1 cellular context compared by ENCODE assay signal in the genomic region with DNA sequence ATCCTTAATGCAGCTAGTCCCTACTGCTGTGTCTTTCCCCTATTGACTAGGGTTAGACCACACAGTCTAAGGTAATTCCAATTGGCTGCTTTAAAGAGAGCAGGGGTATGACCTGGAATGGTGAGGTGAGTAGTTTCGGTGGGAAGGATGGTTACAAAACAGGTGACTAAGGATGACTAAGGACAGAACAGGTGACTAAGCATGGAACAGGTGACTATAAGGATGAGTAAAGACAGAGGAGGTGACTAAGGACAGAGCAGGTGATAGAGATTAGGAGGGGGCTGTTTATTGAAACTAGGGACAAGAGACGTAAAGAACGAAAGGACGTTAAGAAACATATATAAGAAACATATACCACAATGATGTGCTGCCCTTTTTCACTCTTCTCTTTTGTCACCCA.
TF ChIP-seq lines count a peak whose summit lies in the region.

No MANE protein-coding gene starts in this region.

TF ChIP-seq in HCT116, 20 proteins besides CTCF, POLR2A, EP300 and RAD21 (continued from another document):
- TF ChIP-seq ELF1 (IDR thresholded peaks at IDR 0.05; ENCODE audit: borderline replicate concordance, low read depth) = no peak
- no peak for TF ChIP-seq YY1 (IDR thresholded peaks at IDR 0.05; ENCODE audit: extremely low read depth, insufficient replicate concordance, low read depth, low read length)
- TF ChIP-seq JUND (IDR thresholded peaks at IDR 0.05) = peak; percentile 90
- TF ChIP-seq, protein P1, sequence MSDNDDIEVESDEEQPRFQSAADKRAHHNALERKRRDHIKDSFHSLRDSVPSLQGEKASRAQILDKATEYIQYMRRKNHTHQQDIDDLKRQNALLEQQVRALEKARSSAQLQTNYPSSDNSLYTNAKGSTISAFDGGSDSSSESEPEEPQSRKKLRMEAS (IDR thresholded peaks at IDR 0.05) = peak; percentile 23; the same call in 1 of the 2 replicates
- TF ChIP-seq, protein P2, sequence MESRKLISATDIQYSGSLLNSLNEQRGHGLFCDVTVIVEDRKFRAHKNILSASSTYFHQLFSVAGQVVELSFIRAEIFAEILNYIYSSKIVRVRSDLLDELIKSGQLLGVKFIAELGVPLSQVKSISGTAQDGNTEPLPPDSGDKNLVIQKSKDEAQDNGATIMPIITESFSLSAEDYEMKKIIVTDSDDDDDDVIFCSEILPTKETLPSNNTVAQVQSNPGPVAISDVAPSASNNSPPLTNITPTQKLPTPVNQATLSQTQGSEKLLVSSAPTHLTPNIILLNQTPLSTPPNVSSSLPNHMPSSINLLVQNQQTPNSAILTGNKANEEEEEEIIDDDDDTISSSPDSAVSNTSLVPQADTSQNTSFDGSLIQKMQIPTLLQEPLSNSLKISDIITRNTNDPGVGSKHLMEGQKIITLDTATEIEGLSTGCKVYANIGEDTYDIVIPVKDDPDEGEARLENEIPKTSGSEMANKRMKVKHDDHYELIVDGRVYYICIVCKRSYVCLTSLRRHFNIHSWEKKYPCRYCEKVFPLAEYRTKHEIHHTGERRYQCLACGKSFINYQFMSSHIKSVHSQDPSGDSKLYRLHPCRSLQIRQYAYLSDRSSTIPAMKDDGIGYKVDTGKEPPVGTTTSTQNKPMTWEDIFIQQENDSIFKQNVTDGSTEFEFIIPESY (IDR thresholded peaks at IDR 0.05; ENCODE audit: extremely low read depth, insufficient replicate concordance, low read length) = no peak
- TF ChIP-seq, protein P3, sequence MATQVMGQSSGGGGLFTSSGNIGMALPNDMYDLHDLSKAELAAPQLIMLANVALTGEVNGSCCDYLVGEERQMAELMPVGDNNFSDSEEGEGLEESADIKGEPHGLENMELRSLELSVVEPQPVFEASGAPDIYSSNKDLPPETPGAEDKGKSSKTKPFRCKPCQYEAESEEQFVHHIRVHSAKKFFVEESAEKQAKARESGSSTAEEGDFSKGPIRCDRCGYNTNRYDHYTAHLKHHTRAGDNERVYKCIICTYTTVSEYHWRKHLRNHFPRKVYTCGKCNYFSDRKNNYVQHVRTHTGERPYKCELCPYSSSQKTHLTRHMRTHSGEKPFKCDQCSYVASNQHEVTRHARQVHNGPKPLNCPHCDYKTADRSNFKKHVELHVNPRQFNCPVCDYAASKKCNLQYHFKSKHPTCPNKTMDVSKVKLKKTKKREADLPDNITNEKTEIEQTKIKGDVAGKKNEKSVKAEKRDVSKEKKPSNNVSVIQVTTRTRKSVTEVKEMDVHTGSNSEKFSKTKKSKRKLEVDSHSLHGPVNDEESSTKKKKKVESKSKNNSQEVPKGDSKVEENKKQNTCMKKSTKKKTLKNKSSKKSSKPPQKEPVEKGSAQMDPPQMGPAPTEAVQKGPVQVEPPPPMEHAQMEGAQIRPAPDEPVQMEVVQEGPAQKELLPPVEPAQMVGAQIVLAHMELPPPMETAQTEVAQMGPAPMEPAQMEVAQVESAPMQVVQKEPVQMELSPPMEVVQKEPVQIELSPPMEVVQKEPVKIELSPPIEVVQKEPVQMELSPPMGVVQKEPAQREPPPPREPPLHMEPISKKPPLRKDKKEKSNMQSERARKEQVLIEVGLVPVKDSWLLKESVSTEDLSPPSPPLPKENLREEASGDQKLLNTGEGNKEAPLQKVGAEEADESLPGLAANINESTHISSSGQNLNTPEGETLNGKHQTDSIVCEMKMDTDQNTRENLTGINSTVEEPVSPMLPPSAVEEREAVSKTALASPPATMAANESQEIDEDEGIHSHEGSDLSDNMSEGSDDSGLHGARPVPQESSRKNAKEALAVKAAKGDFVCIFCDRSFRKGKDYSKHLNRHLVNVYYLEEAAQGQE (IDR thresholded peaks at IDR 0.05; ENCODE audit: low read depth) = no peak
- TF ChIP-seq CBX3 (IDR thresholded peaks at IDR 0.05; ENCODE audit: low read depth) = 0 out of 2 replicates have a peak, but pooled peaks have one; percentile 52
- no peak for TF ChIP-seq EZH2 (IDR thresholded peaks at IDR 0.05)
- no peak; the same call in 1 of the 2 replicates for TF ChIP-seq EGR1 (IDR thresholded peaks at IDR 0.05; ENCODE audit: low read depth)
- TF ChIP-seq CEBPB (IDR thresholded peaks at IDR 0.05; ENCODE audit: low read depth) = peak; percentile 81
- no peak for TF ChIP-seq ZNF274 (IDR thresholded peaks at IDR 0.05; ENCODE audit: low read depth, low read length)
- peak; percentile 55; the same call in 1 of the 2 replicates for TF ChIP-seq POLR2AphosphoS5 (IDR thresholded peaks at IDR 0.05; ENCODE audit: low read depth, low read length)
- TF ChIP-seq, protein P4, sequence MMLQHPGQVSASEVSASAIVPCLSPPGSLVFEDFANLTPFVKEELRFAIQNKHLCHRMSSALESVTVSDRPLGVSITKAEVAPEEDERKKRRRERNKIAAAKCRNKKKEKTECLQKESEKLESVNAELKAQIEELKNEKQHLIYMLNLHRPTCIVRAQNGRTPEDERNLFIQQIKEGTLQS (IDR thresholded peaks at IDR 0.05) = peak; percentile 80
- TF ChIP-seq TCF7L2 (IDR thresholded peaks at IDR 0.05; ENCODE audit: borderline replicate concordance, extremely low read depth, insufficient read depth, insufficient read length) = no peak
- no peak for TF ChIP-seq EZH2phosphoT487 (IDR thresholded peaks at IDR 0.05; ENCODE audit: borderline replicate concordance)
- TF ChIP-seq SRF (IDR thresholded peaks at IDR 0.05; ENCODE audit: low read depth) = peak; percentile 84
- TF ChIP-seq SIN3A (IDR thresholded peaks at IDR 0.05; ENCODE audit: low read depth) = no peak
- peak; percentile 84 for TF ChIP-seq SP1 (IDR thresholded peaks at IDR 0.05; ENCODE audit: low read depth)
- no peak for TF ChIP-seq ZFX (IDR thresholded peaks at IDR 0.05)
